ENCODE assay signal across 22 cellular contexts in genomic region chr2:62743506-62743905, GRCh38.
"Had no signal": no experiment of that assay in that cellular context is flagged by ENCODE, and none has a peak within 500 bp of the region (broad histone marks: within the 10 kb centered on the region; RNA-seq: fewer than 3 reads in every experiment).

No MANE protein-coding gene starts in this region.

- H3K4me3 ChIP-seq: body of pancreas, colonic mucosa, left ventricle myocardium inferior, transverse colon had no signal

- DNase-seq: activated CD4-positive, alpha-beta T cell treated with anti-CD3 and anti-CD28 coated beads, Interleukin-2, amount 10 ng/mL, durations not matched to agents 7 days and 5 days; activated CD8-positive, alpha-beta memory T cell treated with anti-CD3 and anti-CD28 coated beads, Interleukin-2, amount 50 U/mL, for 48 hours; activated gamma-delta T cell treated with Interleukin-2 at 50 U/mL for 16 hours; amygdala; body of pancreas; caudate nucleus; colonic mucosa; glutamatergic neuron; left ventricle myocardium inferior; naive thymus-derived CD8-positive, alpha-beta T cell; posterior cingulate gyrus; right cardiac atrium; small intestine; stimulated activated CD4-positive, alpha-beta T cell treated with anti-CD3 and anti-CD28 coated beads, Interleukin-4, amount 100 ng/mL, for 4 hours; stimulated activated CD8-positive, alpha-beta memory T cell treated with anti-CD3 and anti-CD28 coated beads, Interleukin-4, amount 100 ng/mL, for 48 hours; stimulated activated naive CD4-positive, alpha-beta T cell treated with Interleukin-2 at 50 U/mL for 16 hours; substantia nigra; transverse colon had no signal

- ATAC-seq: body of pancreas; esophagus mucosa; naive thymus-derived CD8-positive, alpha-beta T cell; right cardiac atrium had no signal

- H3K27ac ChIP-seq: body of pancreas, colonic mucosa, left ventricle myocardium inferior, transverse colon had no signal

- H3K36me3 ChIP-seq: colonic mucosa, transverse colon had no signal

- FAIRE-seq: endometrium, islet of Langerhans, small intestine, TTC549 had no signal

- H3K9me3 ChIP-seq: body of pancreas, colonic mucosa, left ventricle myocardium inferior, transverse colon had no signal

- H3K4me1 ChIP-seq: colonic mucosa had no signal

- H3K27me3 ChIP-seq: body of pancreas, colonic mucosa, transverse colon had no signal
